ENCODE assay signal across 1 cellular context in the genomic region with DNA sequence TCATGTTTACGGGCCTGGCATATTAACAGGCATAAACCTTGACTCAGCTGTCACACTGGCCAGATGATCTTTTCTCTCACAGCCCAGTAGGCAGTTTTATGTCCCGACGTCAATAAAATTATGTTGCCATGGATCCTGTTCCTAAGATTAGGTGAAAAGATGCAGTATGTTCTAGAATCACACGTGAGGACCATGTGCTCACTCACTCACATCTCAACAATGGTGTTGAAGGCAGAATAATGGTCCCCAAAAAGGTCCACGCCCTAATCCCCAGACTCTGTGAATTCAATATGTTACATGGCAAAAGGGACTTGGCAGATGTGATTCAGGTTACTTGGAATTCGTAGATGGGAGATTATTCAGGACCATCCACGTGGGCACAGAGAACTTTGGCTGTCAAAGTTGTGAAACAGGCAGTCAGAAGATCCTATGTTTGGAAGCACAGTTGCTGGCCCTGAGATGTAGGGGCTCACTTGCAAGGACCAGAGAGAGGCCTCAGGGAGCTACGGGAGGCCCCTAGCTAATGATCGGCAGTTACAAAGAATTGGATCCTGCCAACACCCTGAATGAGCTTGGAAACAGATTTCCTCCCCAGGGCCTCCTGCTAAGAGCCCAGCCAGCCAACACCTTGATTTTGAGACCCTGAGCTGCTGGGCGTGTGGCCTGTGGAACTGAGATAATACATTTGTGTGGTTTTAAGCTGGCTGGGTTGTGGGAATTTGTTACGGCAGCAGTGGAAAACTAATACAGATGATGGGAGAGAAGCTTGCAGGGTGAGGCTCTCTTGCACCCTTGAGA.
TF ChIP-seq lines count a peak whose summit lies in the region.

No MANE protein-coding gene starts in this region.

TF ChIP-seq in endothelial cell of umbilical vein, 7 proteins besides CTCF, POLR2A, EP300 and RAD21:
- TF ChIP-seq JUN (IDR thresholded peaks at IDR 0.05; ENCODE audit: borderline replicate concordance, insufficient read depth, insufficient read length, low read depth): no peak
- no peak for TF ChIP-seq FOS (IDR thresholded peaks at IDR 0.05; ENCODE audit: borderline replicate concordance, insufficient read depth, low read length)
- TF ChIP-seq MYC (IDR thresholded peaks at IDR 0.05; ENCODE audit: low read depth, low read length): no peak
- TF ChIP-seq GATA2 (IDR thresholded peaks at IDR 0.05; ENCODE audit: insufficient read depth, insufficient read length, low read depth, low read length): no peak
- no peak for TF ChIP-seq MAX (IDR thresholded peaks at IDR 0.05; ENCODE audit: insufficient read depth, insufficient read length)
- no peak for TF ChIP-seq POLR2AphosphoS5 (IDR thresholded peaks at IDR 0.05; ENCODE audit: insufficient read depth, low read depth, low read length)
- no peak for TF ChIP-seq EZH2 (IDR thresholded peaks at IDR 0.05; ENCODE audit: borderline replicate concordance, low read depth, low read length, severe bottlenecking)
TF ChIP-seq in endothelial cell of umbilical vein: peak in this region for 0.
